ENCODE assay signal across 13 cellular contexts in the genomic region with DNA sequence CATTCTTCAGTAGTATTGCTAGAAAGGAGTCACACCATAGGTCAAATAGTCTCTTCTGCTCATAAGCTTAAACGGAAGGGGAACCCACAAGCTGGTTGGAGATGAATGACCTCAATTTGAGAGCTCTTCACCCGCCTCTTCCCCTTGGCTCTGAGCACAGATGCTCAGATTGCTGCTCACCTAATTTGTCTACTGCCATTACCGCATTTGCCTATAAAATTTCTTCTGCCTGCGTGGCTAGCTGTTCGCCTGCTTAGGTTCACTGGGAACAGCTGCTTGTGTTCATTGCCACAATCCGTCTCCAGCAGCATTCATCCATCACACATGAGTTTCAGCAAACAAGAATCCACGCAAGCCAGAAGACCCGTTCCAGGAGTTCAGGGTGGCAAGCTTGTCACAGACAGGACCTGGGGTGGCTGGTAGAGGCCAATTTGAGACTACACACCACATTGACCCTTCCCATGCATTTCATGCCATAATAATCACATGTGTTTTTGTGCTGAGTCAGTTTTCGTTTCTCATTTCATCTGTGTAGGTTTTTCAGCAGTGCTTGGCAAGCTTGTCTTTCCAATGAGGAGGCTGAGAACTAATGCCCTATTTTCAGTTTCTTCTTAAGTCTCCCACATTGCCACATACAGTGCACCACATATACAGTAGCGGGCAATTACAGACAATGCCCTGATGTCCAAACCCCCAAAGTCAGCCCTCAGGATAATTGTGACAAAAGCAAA. TPM values are rescaled to one million over a fixed set of nuclear protein-coding genes. Genes with fewer than 3 reads are reported as not detected.
DNase-seq lines count a peak whose midpoint lies in the region; TF ChIP-seq lines count a peak whose summit lies in the region.
"Had no signal": no experiment of that assay in that cellular context is flagged by ENCODE, and none has a peak within 500 bp of the region (broad histone marks: within the 10 kb centered on the region; RNA-seq: fewer than 3 reads in every experiment).

No MANE protein-coding gene starts in this region.

- no peaks in the 10 kb centered on the region for H3K36me3 ChIP-seq in fibroblast of lung (ENCODE audit: control insufficient read depth, insufficient read depth, low read length)
- H3K36me3 ChIP-seq: upper lobe of left lung had no signal

- peaks cover 22% of the 10 kb centered on the region for H3K36me3 Mint-ChIP-seq in HFFc6 (ENCODE audit: low read depth)
- no peaks in the 10 kb centered on the region for H3K36me3 Mint-ChIP-seq in immature natural killer cell
- no peaks in the 10 kb centered on the region for H3K36me3 Mint-ChIP-seq in osteocyte (ENCODE audit: unreplicated experiment)
- H3K36me3 Mint-ChIP-seq: naive thymus-derived CD8-positive, alpha-beta T cell had no signal

- peak overlapping the region; percentile 72 for H2AFZ ChIP-seq in fibroblast of lung (ENCODE audit: low read length)

- DNase-seq in DMS79 treated with DMSO at 0.1 percent for 48 hours (lab: John Stamatoyannopoulos, UW) (peak; percentile 80), HFFc6 (peak; percentile 39), NCI-H2107 (lab: John Stamatoyannopoulos, UW) (peak; percentile 53), fibroblast of lung (ENCODE audit: low read depth in 2 of 2) (peak in 1 of 2 donors; percentile 92), GM10266 (ENCODE audit: extremely low spot score) (no peak), NCI-H1105 (lab: John Stamatoyannopoulos, UW) (no peak), immature natural killer cell (no peak), osteocyte (ENCODE audit: extremely low spot score, unreplicated experiment) (no peak)
- DNase-seq: activated CD4-positive, alpha-beta T cell treated with anti-CD3 and anti-CD28 coated beads, Interleukin-2, amount 50 U/mL, for 1 hour; activated gamma-delta T cell; CD4-positive, alpha-beta T cell; naive thymus-derived CD8-positive, alpha-beta T cell had no signal

- H3K27me3 Mint-ChIP-seq in HFFc6 (ENCODE audit: insufficient read depth) (peaks cover 2% of the 10 kb centered on the region; the same call in 1 of the 2 replicates), immature natural killer cell (ENCODE audit: low read depth in 3 of 3) (peaks cover 2 to 7% (median 3%) of the 10 kb centered on the region in 3 donors), osteocyte (ENCODE audit: unreplicated experiment) (no peaks in the 10 kb centered on the region)

- H3K9me3 Mint-ChIP-seq in HFFc6 (peaks cover 8% of the 10 kb centered on the region), immature natural killer cell (peaks cover 3 to 9% (median 6%) of the 10 kb centered on the region in 6 donors), osteocyte (ENCODE audit: unreplicated experiment) (peaks cover 5% of the 10 kb centered on the region)

- H3K27me3 ChIP-seq in fibroblast of lung (ENCODE audit: control insufficient read depth, insufficient read depth, low read length), result no peaks in the 10 kb centered on the region
- H3K27me3 ChIP-seq: upper lobe of left lung had no signal

- peak overlapping the region; percentile 66; the same call in 1 of the 2 replicates for H3K27ac Mint-ChIP-seq in HFFc6
- H3K27ac Mint-ChIP-seq in immature natural killer cell, result no peak overlapping the region
- H3K27ac Mint-ChIP-seq in osteocyte (ENCODE audit: unreplicated experiment), result no peak overlapping the region
- H3K27ac Mint-ChIP-seq: CD4-positive, alpha-beta T cell had no signal

- peaks cover 2% of the 10 kb centered on the region for H3K4me1 ChIP-seq in fibroblast of lung (ENCODE audit: control insufficient read depth, extremely low read depth, insufficient read depth, low read length)
- H3K4me1 ChIP-seq: upper lobe of left lung had no signal

- H3K4me3 Mint-ChIP-seq in HFFc6 (peak overlapping the region; percentile 1; the same call in 1 of the 2 replicates), immature natural killer cell (no peak overlapping the region), osteocyte (ENCODE audit: unreplicated experiment) (no peak overlapping the region)
- H3K4me3 Mint-ChIP-seq: CD4-positive, alpha-beta T cell; naive thymus-derived CD8-positive, alpha-beta T cell had no signal

- H3K79me2 ChIP-seq in fibroblast of lung (ENCODE audit: control insufficient read depth, insufficient read depth, low read length), result no peaks in the 10 kb centered on the region

- H3K4me2 ChIP-seq in fibroblast of lung (ENCODE audit: extremely low read depth, insufficient read depth, low read length), result peak overlapping the region; percentile 78

- H3K9me3 ChIP-seq in fibroblast of lung (ENCODE audit: control insufficient read depth, insufficient read depth, low read depth, low read length), result no peaks in the 10 kb centered on the region

- H3K4me3 ChIP-seq in fibroblast of lung (replicated peaks in 1 of 4; ENCODE audit: control extremely low read depth in 1 of 4, insufficient read depth in 1 of 4, low read depth in 3 of 4, low read length in 4 of 4), result peak overlapping the region in 2 of 4 experiments; percentile 13 to 14
- H3K4me3 ChIP-seq: upper lobe of left lung had no signal

- no peak overlapping the region for H3K9ac ChIP-seq in fibroblast of lung (ENCODE audit: insufficient read depth, low read length)

- H4K20me1 ChIP-seq in fibroblast of lung (ENCODE audit: control insufficient read depth, extremely low read depth, insufficient read depth, low read length), result no peaks in the 10 kb centered on the region

- H3K27ac ChIP-seq in fibroblast of lung (ENCODE audit: insufficient read depth, low read length), result peak overlapping the region; percentile 23
- H3K27ac ChIP-seq: upper lobe of left lung had no signal

- TF ChIP-seq CTCF in HFFc6 (IDR thresholded peaks at IDR 0.05) (no peak), fibroblast of lung (conservative IDR thresholded peaks at IDR 0.05 in 1 of 2, IDR thresholded peaks at IDR 0.05 in 1 of 2; ENCODE audit: low read depth in 1 of 2, low read length in 2 of 2) (no peak), GM10266 (IDR thresholded peaks at IDR 0.05; ENCODE audit: control insufficient read depth, insufficient read depth, low read depth, missing control alignments) (no peak), osteocyte (IDR thresholded peaks at IDR 0.05) (no peak)

- H3K4me1 Mint-ChIP-seq in HFFc6 (ENCODE audit: low read depth), result peaks cover 32% of the 10 kb centered on the region
- no peaks in the 10 kb centered on the region for H3K4me1 Mint-ChIP-seq in immature natural killer cell
- no peaks in the 10 kb centered on the region for H3K4me1 Mint-ChIP-seq in osteocyte (ENCODE audit: unreplicated experiment)
- H3K4me1 Mint-ChIP-seq: naive thymus-derived CD8-positive, alpha-beta T cell had no signal

RNA-seq across cellular contexts. Expression of a gene that starts 50.3 kb away (rescaled TPM):
- total RNA-seq in HFFc6 (2021; fragmentation: NEBNext Ultra II Directional; extraction: Animal tissue kit (Norgen Biotek cat#: 25700)), result 1 to 10 TPM; 1.1 to 1.9 (median 1.3) TPM
- total RNA-seq in fibroblast of lung (0.77 and 3.1 TPM in 2 replicates), osteocyte (0.21 and 0.37 TPM in 2 replicates)
- polyA plus RNA-seq in fibroblast of lung (2.1 and 2.5 TPM in 2 replicates), immature natural killer cell (not detected)
- polyA plus RNA-seq in fibroblast of lung (2012), result 1.3 and 1.6 TPM in 2 replicates
- 0.75 and 1.9 TPM in 2 replicates for polyA minus RNA-seq in fibroblast of lung (ENCODE audit: low replicate concordance)
- total RNA-seq: CD4-positive, alpha-beta T cell; naive thymus-derived CD8-positive, alpha-beta T cell had no signal
- polyA plus RNA-seq: naive thymus-derived CD8-positive, alpha-beta T cell had no signal

Comparison
In these comparisons a context has a peak if more than half of its experiments do, and no peak if none do; other contexts are left out.
1. DNase-seq: peak in DMS79 treated with DMSO at 0.1 percent for 48 hours (single experiment), HFFc6 (single experiment) and NCI-H2107 (single experiment); none in GM10266 (single experiment), NCI-H1105 (single experiment), immature natural killer cell (0 of 3) and osteocyte (single experiment).